Comparison of ENCODE assay signal across 8 cellular contexts in the genomic region with DNA sequence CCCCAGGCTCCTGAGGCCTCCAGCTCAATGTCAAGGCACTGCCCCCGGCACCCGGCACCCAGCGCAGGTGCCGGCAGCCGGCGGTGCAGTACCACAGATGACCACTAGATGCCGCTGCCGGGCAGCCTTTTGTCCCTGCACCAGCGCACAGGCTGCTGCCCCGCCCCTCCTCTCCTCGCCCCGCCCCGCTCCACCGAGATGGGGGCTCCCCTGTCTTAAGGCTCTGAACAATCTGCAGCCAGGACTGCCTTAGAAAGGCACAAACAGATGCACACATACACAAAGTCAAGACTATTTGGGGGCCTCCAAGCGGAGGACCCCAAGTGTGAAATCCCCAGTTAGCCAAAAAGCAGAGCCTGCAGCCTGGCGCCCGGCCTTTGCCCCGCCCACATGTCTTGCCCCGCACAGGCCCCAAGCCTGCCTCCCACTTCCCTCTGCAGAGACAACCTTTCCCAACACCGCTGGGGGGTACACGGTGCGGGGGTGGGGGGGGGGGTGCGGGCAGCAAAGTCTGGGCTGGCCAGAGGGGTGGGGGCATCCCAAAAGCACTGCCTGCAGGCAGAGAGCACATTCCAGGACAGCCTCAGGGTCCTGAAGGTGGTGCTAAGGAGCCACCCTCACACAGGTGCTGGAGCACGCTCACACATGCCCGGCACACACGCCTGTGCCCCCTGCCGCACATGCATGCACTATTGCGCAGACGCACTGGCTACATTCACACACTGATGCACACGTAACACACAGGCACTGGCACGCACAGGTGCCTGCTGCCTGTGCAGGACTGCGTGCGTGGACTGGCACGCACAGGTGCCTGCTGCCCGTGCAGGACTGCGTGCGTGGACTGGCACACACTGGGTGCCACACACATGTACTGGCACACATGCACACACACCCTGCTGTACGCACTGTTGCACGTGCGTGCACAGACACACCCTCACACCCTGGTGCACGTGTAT. TPM values are rescaled to one million over a fixed set of nuclear protein-coding genes. Genes with fewer than 3 reads are reported as not detected.
A peak's percentile ranks its signal among the peaks of the same experiment; 100 is the strongest.
DNase-seq lines count a peak whose midpoint lies in the region; ATAC-seq and TF ChIP-seq lines count a peak whose summit lies in the region.

No MANE protein-coding gene starts in this region.

- peak overlapping the region in 6 of 8 donors; percentile 64 to 83 (median 72) for H3K4me3 Mint-ChIP-seq in naive B cell

- peaks cover 5 to 9% (median 9%) of the 10 kb centered on the region in 3 donors for H3K4me1 Mint-ChIP-seq in naive B cell

- H3K27me3 Mint-ChIP-seq in naive B cell: no peaks in the 10 kb centered on the region

- peaks cover 7 to 23% (median 13%) of the 10 kb centered on the region in 7 donors for H3K9me3 Mint-ChIP-seq in naive B cell

- H3K4me3 ChIP-seq in epithelial cell of proximal tubule (ENCODE audit: low read depth, low read length): no peak overlapping the region

- peaks cover 11 to 13% of the 10 kb centered on the region in 2 donors for H3K36me3 Mint-ChIP-seq in naive B cell

- ATAC-seq in HG02798 (IDR thresholded peaks at IDR 0.05; ENCODE audit: poor library complexity, unreplicated experiment): peak; percentile 70
- peak; percentile 91 to 92 for ATAC-seq in naive B cell (ENCODE audit: low read depth in 2 of 2)
- no peak for ATAC-seq in HG03108 (IDR thresholded peaks at IDR 0.05; ENCODE audit: unreplicated experiment)

- TF ChIP-seq CTCF in epithelial cell of proximal tubule (conservative IDR thresholded peaks at IDR 0.05; ENCODE audit: low read depth, low read length): peak; percentile 76

- H3K27ac Mint-ChIP-seq in naive B cell: peak overlapping the region in 2 of 6 donors; percentile 47 to 85

- DNase-seq in ELR (ENCODE audit: low read depth) (peak; percentile 58), NOMO-1 treated with DMSO at 0.1 percent for 48 hours (lab: John Stamatoyannopoulos, UW; ENCODE audit: unreplicated experiment) (peak; percentile 41), epithelial cell of proximal tubule (ENCODE audit: low read depth) (no peak), naive B cell (peak; percentile 83)
- DNase-seq in activated CD8-positive, alpha-beta memory T cell treated with anti-CD3 and anti-CD28 coated beads, Interleukin-2, amount 50 U/mL, for 48 hours: peak; percentile 98
- peak; percentile 61 to 75 for DNase-seq in stimulated activated CD8-positive, alpha-beta memory T cell treated with anti-CD3 and anti-CD28 coated beads, Interleukin-7, amount 100 ng/mL, for 4 hours (ENCODE audit: low read depth in 2 of 2)

RNA-seq across cellular contexts. Expression of gene ARHGEF16, which starts 37.1 kb away (rescaled TPM):
- 27.1 and 36.6 TPM in 2 replicates for total RNA-seq in epithelial cell of proximal tubule
- polyA plus RNA-seq in naive B cell (ENCODE audit: low read depth in 6 of 6): not detected
